Comparison of ENCODE assay signal across 17 cellular contexts in genomic region chr5:58184910-58185309, GRCh38.
DNase-seq lines count a peak whose midpoint lies in the region; ATAC-seq and TF ChIP-seq lines count a peak whose summit lies in the region.
"Had no signal": no experiment of that assay in that cellular context is flagged by ENCODE, and none has a peak within 500 bp of the region (broad histone marks: within the 10 kb centered on the region; RNA-seq: fewer than 3 reads in every experiment).

No MANE protein-coding gene starts in this region.

- no peak for TF ChIP-seq POLR2A in spleen (IDR thresholded peaks at IDR 0.05)

- intact Hi-C loops in spleen (cut with DNase I; ENCODE audit: low total_unique reads) (no loop called here), psoas muscle (cut with DNase I) (loop anchor here in 1 of 2 donors (5.0 kb wide), 1 partner anchor 298 kb away; no protein-coding TSS in a partner anchor)

- 85 to 94% (median 86%) methylated on average over 2 of the region's 2 CpGs for WGBS in spleen, 5 donors
- WGBS in psoas muscle, 3 donors: 85 to 94% (median 85%) methylated on average over 2 of the region's 2 CpGs

- H3K4me3 ChIP-seq in spleen: no peak overlapping the region
- no peak overlapping the region for H3K4me3 ChIP-seq in psoas muscle
- H3K4me3 ChIP-seq: pancreas, thyroid gland had no signal

- in situ Hi-C loops in ACHN (cut with HindIII; ENCODE audit: low pct_ligation_motif_present, low pct_unique_long_range_greater_than_20kb, low sequenced_read_pairs): no loop called here

- peak; percentile 84 for DNase-seq in ACHN
- DNase-seq in HT1080 (ENCODE audit: low read depth): peak; percentile 76
- DNase-seq in amniotic epithelial cell (ENCODE audit: low read depth): peak; percentile 63
- DNase-seq in glomerular visceral epithelial cell (ENCODE audit: extremely low spot score): peak; percentile 80
- no peak for DNase-seq in spleen
- no peak for DNase-seq in NCI-H1930 (lab: John Stamatoyannopoulos, UW)
- DNase-seq in psoas muscle: no peak
- DNase-seq: activated naive CD4-positive, alpha-beta T cell treated with anti-CD3 and anti-CD28 coated beads, Interleukin-2, amount 50 U/mL, for 16 hours; DMS53; erythroblast; KG1; NCI-H1694 treated with DMSO at 0.1 percent for 48 hours; NCI-H69; pancreas; SHP77; thyroid gland had no signal

- no peak for TF ChIP-seq CTCF in spleen (IDR thresholded peaks at IDR 0.05 in 8 of 11, conservative IDR thresholded peaks at IDR 0.05 in 3 of 11)
- no peak for TF ChIP-seq CTCF in psoas muscle (IDR thresholded peaks at IDR 0.05)

- no peaks in the 10 kb centered on the region for H3K27me3 ChIP-seq in spleen (replicated peaks in 1 of 7)
- H3K27me3 ChIP-seq in psoas muscle (ENCODE audit: insufficient read depth in 3 of 3, low read length in 2 of 3): no peaks in the 10 kb centered on the region
- H3K27me3 ChIP-seq: pancreas, thyroid gland had no signal

- H3K4me1 ChIP-seq in spleen (no peaks in the 10 kb centered on the region), psoas muscle (peaks cover 6% of the 10 kb centered on the region)
- H3K4me1 ChIP-seq: pancreas had no signal

- H3K27ac ChIP-seq in spleen (no peak overlapping the region), psoas muscle (no peak overlapping the region)
- H3K27ac ChIP-seq: pancreas, thyroid gland had no signal

- no peaks in the 10 kb centered on the region for H3K36me3 ChIP-seq in spleen
- no peaks in the 10 kb centered on the region for H3K36me3 ChIP-seq in psoas muscle (ENCODE audit: insufficient read depth in 1 of 2, low read depth in 1 of 2)
- H3K36me3 ChIP-seq: pancreas, thyroid gland had no signal

- H3K9me3 ChIP-seq in spleen (no peaks in the 10 kb centered on the region), psoas muscle (no peaks in the 10 kb centered on the region)
- H3K9me3 ChIP-seq: pancreas, thyroid gland had no signal

- ATAC-seq in GM21526 (IDR thresholded peaks at IDR 0.05; ENCODE audit: low FRiP score, unreplicated experiment) (no peak), psoas muscle (no peak)
- ATAC-seq: pancreas had no signal

Comparison
In these comparisons a context has a peak if more than half of its experiments do, and no peak if none do; other contexts are left out.
1. DNase-seq: peak in ACHN (single experiment), HT1080 (single experiment), amniotic epithelial cell (single experiment) and glomerular visceral epithelial cell (single experiment); none in spleen (single experiment), NCI-H1930 (0 of 2) and psoas muscle (0 of 2).